16 cellular contexts compared by ENCODE assay signal in the genomic region with DNA sequence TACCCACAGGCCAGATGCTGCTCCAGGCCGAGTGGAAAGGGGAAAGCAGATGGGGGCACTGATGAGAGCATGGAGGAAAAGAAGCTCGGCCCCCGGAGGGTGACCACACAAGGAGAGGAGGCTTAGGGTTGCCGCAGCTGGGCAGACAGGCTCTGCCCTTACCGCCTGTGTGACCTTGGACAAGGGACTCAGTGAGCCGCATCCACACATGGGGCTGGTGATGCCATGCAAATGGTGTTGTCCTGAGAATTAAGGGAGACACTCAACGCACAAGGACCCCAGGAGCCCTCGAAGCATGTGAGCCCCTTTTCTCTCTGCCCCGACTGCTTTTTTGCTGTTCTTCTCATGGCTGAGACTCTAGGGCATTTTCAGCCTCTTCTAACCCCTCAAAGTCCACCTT.
"Had no signal": no experiment of that assay in that cellular context is flagged by ENCODE, and none has a peak within 500 bp of the region (broad histone marks: within the 10 kb centered on the region; RNA-seq: fewer than 3 reads in every experiment).

No MANE protein-coding gene starts in this region.

- H3K9me3 ChIP-seq: psoas muscle, sigmoid colon, testis had no signal

- H3K9me3 Mint-ChIP-seq: activated T-helper 1 cell treated with anti-CD3 and anti-CD28 coated beads, Interleukin-12 subunit alpha, Interleukin-12 subunit beta, Interleukin-2, Interleukin-4 antibody, amounts not matched to agents 30 ng/mL and 10 ng/mL and 1 ng/mL, durations not matched to agents 14 hours and 24 hours and 36 hours; nephron had no signal

- H3K4me3 ChIP-seq: psoas muscle, sigmoid colon, testis had no signal

- H3K27ac ChIP-seq: foreskin keratinocyte, psoas muscle, sigmoid colon, testis had no signal

- DNase-seq: activated CD4-positive, alpha-beta T cell treated with anti-CD3 and anti-CD28 coated beads for 1 hour; activated naive CD4-positive, alpha-beta T cell treated with Interleukin-2 at 50 U/mL for 16 hours; aorta; foreskin keratinocyte; islet precursor cell; mammary epithelial cell; psoas muscle; sigmoid colon; stimulated activated CD4-positive, alpha-beta T cell treated with anti-CD3 and anti-CD28 coated beads, Interleukin-2, amount 100 ng/mL, for 24 hours; stimulated activated naive CD4-positive, alpha-beta T cell; SW 1271; T1000; testis had no signal

- H3K4me3 Mint-ChIP-seq: activated T-helper 1 cell treated with anti-CD3 and anti-CD28 coated beads, Interleukin-12 subunit alpha, Interleukin-12 subunit beta, Interleukin-2, Interleukin-4 antibody, amounts not matched to agents 30 ng/mL and 10 ng/mL and 1 ng/mL, durations not matched to agents 14 hours and 24 hours and 36 hours; nephron had no signal

- H3K36me3 ChIP-seq: sigmoid colon had no signal

- H3K27ac Mint-ChIP-seq: activated T-helper 1 cell treated with anti-CD3 and anti-CD28 coated beads, Interleukin-12 subunit alpha, Interleukin-12 subunit beta, Interleukin-2, Interleukin-4 antibody, amounts not matched to agents 30 ng/mL and 10 ng/mL and 1 ng/mL, durations not matched to agents 14 hours and 24 hours and 36 hours had no signal

- H3K27me3 ChIP-seq: sigmoid colon, testis had no signal

- ATAC-seq: foreskin keratinocyte, left lobe of liver, psoas muscle had no signal

- H3K4me1 ChIP-seq: foreskin keratinocyte, psoas muscle had no signal
